Comparison of ENCODE assay signal across 15 cellular contexts in the genomic region with DNA sequence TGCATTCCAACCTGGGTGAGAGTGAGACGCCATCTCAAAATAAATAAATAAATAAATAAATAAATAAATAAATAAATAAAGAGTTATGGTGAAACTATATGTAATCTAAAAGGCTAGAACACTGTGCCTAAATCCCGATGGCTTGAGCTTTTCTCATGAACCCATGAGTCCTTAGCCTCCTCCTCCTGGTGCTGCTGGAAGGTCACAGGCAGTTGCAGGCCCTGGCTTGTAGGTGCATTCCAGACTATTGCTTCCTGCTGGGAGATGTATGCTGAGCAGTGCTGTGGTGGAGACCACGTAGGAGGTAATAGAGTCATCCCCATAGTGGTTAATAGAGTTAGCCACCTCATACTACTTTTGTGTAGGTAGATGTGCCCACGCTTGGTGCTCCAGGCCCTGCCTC. TPM values are rescaled to one million over a fixed set of nuclear protein-coding genes. Genes with fewer than 3 reads are reported as not detected.
DNase-seq lines count a peak whose midpoint lies in the region; ATAC-seq and TF ChIP-seq lines count a peak whose summit lies in the region.
"Had no signal": no experiment of that assay in that cellular context is flagged by ENCODE, and none has a peak within 500 bp of the region (broad histone marks: within the 10 kb centered on the region; RNA-seq: fewer than 3 reads in every experiment).

No MANE protein-coding gene starts in this region.

- no peak for TF ChIP-seq CTCF in prostate gland (IDR thresholded peaks at IDR 0.05)
- TF ChIP-seq CTCF in CD8-positive, alpha-beta T cell (IDR thresholded peaks at IDR 0.05) = no peak
- TF ChIP-seq CTCF in dorsolateral prefrontal cortex (IDR thresholded peaks at IDR 0.05 in 54 of 56, conservative IDR thresholded peaks at IDR 0.05 in 2 of 56; ENCODE audit: low read depth in 1 of 56, partially characterized antibody in 56 of 56) = no peak

- in situ Hi-C loops in GM23248 (cut with MboI) = no loop called here

- 82 to 88% methylated on average over 4 of the region's 4 CpGs for WGBS in GM23248 (ENCODE audit: low coverage in 1 of 2, low lambda C conversion rate in 2 of 2, missing lambda C conversion rate in 2 of 2), 2 experiments
- 55% methylated on average over 4 of the region's 4 CpGs for WGBS in prostate gland

- peaks cover 29% of the 10 kb centered on the region for H3K4me1 ChIP-seq in GM23248 (ENCODE audit: insufficient read depth)
- peaks cover 25% of the 10 kb centered on the region for H3K4me1 ChIP-seq in prostate gland (replicated peaks)
- no peaks in the 10 kb centered on the region for H3K4me1 ChIP-seq in CD8-positive, alpha-beta T cell (ENCODE audit: insufficient read depth, low read length)
- H3K4me1 ChIP-seq: gastrocnemius medialis had no signal

- ATAC-seq in esophagus mucosa = peak; percentile 93
- ATAC-seq in CD8-positive, alpha-beta T cell = no peak
- ATAC-seq in GM19328 (IDR thresholded peaks at IDR 0.05; ENCODE audit: unreplicated experiment) = no peak
- ATAC-seq: gastrocnemius medialis, left colon had no signal

- peak; percentile 48 for DNase-seq in GM23248
- DNase-seq in SW480 (ENCODE audit: low spot score) = peak; percentile 47
- DNase-seq in prostate gland (ENCODE audit: low spot score) = peak; percentile 56
- no peak for DNase-seq in CD8-positive, alpha-beta T cell
- DNase-seq in mucosa of gallbladder (ENCODE audit: low spot score) = no peak
- DNase-seq in dorsolateral prefrontal cortex = no peak
- DNase-seq: gastrocnemius medialis; GF-D8; left colon; NCI-H2029 treated with DMSO at 0.1 percent for 48 hours; NK-92 treated with Interleukin-12 subunit alpha and Interleukin-12 subunit beta, amount 100 ng/mL, for 24 hours had no signal

- intact Hi-C loops in prostate gland (cut with DNase I) (no loop called here), dorsolateral prefrontal cortex (cut with DNase I) (no loop called here)
- intact Hi-C loops in CD8-positive, alpha-beta T cell (cut with DNase I, micrococcal nuclease) = no loop called here

- H3K36me3 ChIP-seq in GM23248 (ENCODE audit: low read depth) (no peaks in the 10 kb centered on the region), prostate gland (no peaks in the 10 kb centered on the region)
- H3K36me3 ChIP-seq in CD8-positive, alpha-beta T cell (ENCODE audit: insufficient read depth, low read length) = no peaks in the 10 kb centered on the region
- H3K36me3 ChIP-seq: gastrocnemius medialis, SJSA1 had no signal

- no peak overlapping the region for H3K4me2 ChIP-seq in GM23248 (ENCODE audit: unreplicated experiment)

- H3K4me3 Mint-ChIP-seq in CD8-positive, alpha-beta T cell = no peak overlapping the region
- H3K4me3 Mint-ChIP-seq: activated naive CD8-positive, alpha-beta T cell had no signal

- POLR2A ChIA-PET in CD8-positive, alpha-beta T cell (lab: Charles Lee) = no interaction called here

- no peaks in the 10 kb centered on the region; the same call in 1 of the 2 replicates for H4K20me1 ChIP-seq in GM23248 (ENCODE audit: insufficient read depth)

- H3K4me3 ChIP-seq in GM23248 (no peak overlapping the region), prostate gland (no peak overlapping the region), dorsolateral prefrontal cortex (no peak overlapping the region)
- no peak overlapping the region for H3K4me3 ChIP-seq in CD8-positive, alpha-beta T cell (ENCODE audit: low read depth, low read length)
- H3K4me3 ChIP-seq: gastrocnemius medialis, SJSA1 had no signal

- H3K4me1 Mint-ChIP-seq in CD8-positive, alpha-beta T cell (ENCODE audit: low read depth) = peaks cover 8% of the 10 kb centered on the region

- CTCF ChIA-PET in CD8-positive, alpha-beta T cell (lab: Charles Lee) = no interaction called here

- 0 out of 2 replicates have a peak overlapping the region, but pooled peaks have one; percentile 26 for H3K27ac ChIP-seq in GM23248
- peak overlapping the region; percentile 79 to 80 for H3K27ac ChIP-seq in prostate gland
- no peak overlapping the region for H3K27ac ChIP-seq in CD8-positive, alpha-beta T cell (ENCODE audit: low read depth, low read length)
- peak overlapping the region in 2 of 59 donors; percentile 43 to 53 for H3K27ac ChIP-seq in dorsolateral prefrontal cortex
- H3K27ac ChIP-seq: gastrocnemius medialis, SJSA1 had no signal

- no peak overlapping the region for H3K27ac Mint-ChIP-seq in CD8-positive, alpha-beta T cell
- H3K27ac Mint-ChIP-seq: activated naive CD8-positive, alpha-beta T cell had no signal

- no peaks in the 10 kb centered on the region for H3K27me3 ChIP-seq in GM23248 (replicated peaks; ENCODE audit: insufficient read depth)
- H3K27me3 ChIP-seq in prostate gland (replicated peaks; ENCODE audit: insufficient read depth) = no peaks in the 10 kb centered on the region
- no peaks in the 10 kb centered on the region for H3K27me3 ChIP-seq in CD8-positive, alpha-beta T cell (ENCODE audit: insufficient read depth, low read length)
- H3K27me3 ChIP-seq in dorsolateral prefrontal cortex = no peaks in the 10 kb centered on the region
- H3K27me3 ChIP-seq: gastrocnemius medialis, SJSA1 had no signal

- TF ChIP-seq POLR2A in prostate gland (IDR thresholded peaks at IDR 0.05) = no peak

- H3K9me3 Mint-ChIP-seq in CD8-positive, alpha-beta T cell = no peaks in the 10 kb centered on the region

- H3K9ac ChIP-seq in GM23248 = no peak overlapping the region

- peaks cover 100% of the 10 kb centered on the region for H3K79me2 ChIP-seq in GM23248 (ENCODE audit: insufficient read depth)

- peaks cover 19% of the 10 kb centered on the region; the same call in 1 of the 2 replicates for H3F3A ChIP-seq in GM23248 (ENCODE audit: insufficient read depth)

- H2AFZ ChIP-seq in GM23248 = no peak overlapping the region

- no peaks in the 10 kb centered on the region for H3K9me2 ChIP-seq in GM23248 (ENCODE audit: insufficient read depth)

- H3K9me3 ChIP-seq in GM23248 (ENCODE audit: low read depth) (no peaks in the 10 kb centered on the region), prostate gland (no peaks in the 10 kb centered on the region)
- no peaks in the 10 kb centered on the region for H3K9me3 ChIP-seq in CD8-positive, alpha-beta T cell (ENCODE audit: low read length)
- H3K9me3 ChIP-seq: gastrocnemius medialis, SJSA1 had no signal

- H3K27me3 Mint-ChIP-seq in CD8-positive, alpha-beta T cell (ENCODE audit: low read depth) = peaks cover 3% of the 10 kb centered on the region
- H3K27me3 Mint-ChIP-seq: activated naive CD8-positive, alpha-beta T cell had no signal

- no peaks in the 10 kb centered on the region for H3K36me3 Mint-ChIP-seq in CD8-positive, alpha-beta T cell
- H3K36me3 Mint-ChIP-seq: activated naive CD8-positive, alpha-beta T cell had no signal

RNA-seq across cellular contexts. Expression of gene PTK7, which starts 12.5 kb away (rescaled TPM):
- total RNA-seq in GM23248 (2014; rRNA removed; shearing (Covaris generic)) = 146 and 162 TPM in 2 replicates
- polyA plus RNA-seq in GM23248 (2016; fragmentation: Nextera tagmentation; extraction: Ambion mirVana) = 110 and 113 TPM in 2 replicates
- total RNA-seq in esophagus mucosa (37.3 TPM), prostate gland (10 to 100 TPM; 83.3 to 85.2 TPM), mucosa of gallbladder (30.0 TPM), dorsolateral prefrontal cortex (10 to 100 TPM in 100 of 120 experiments, 1 to 10 TPM in 20; 5.8 to 26.2 (median 13.0) TPM)
- total RNA-seq in CD8-positive, alpha-beta T cell = 10 to 100 TPM in 1 of 2 experiments, 1 to 10 TPM in 1; 9.9 to 11.5 TPM

RNA-seq across cellular contexts. Expression of gene KLC4, which starts 29.2 kb away (rescaled TPM):
- 15.0 and 32.2 TPM in 2 replicates for total RNA-seq in GM23248 (2014; rRNA removed; shearing (Covaris generic))
- 10.4 and 10.7 TPM in 2 replicates for polyA plus RNA-seq in GM23248 (2016; fragmentation: Nextera tagmentation; extraction: Ambion mirVana)
- total RNA-seq in esophagus mucosa (7.5 TPM), prostate gland (10 to 100 TPM; 27.3 to 41.2 TPM), mucosa of gallbladder (71.6 TPM), dorsolateral prefrontal cortex (10 to 100 TPM; 39.5 to 88.4 (median 59.1) TPM)
- 10 to 100 TPM; 42.1 to 57.4 TPM for total RNA-seq in CD8-positive, alpha-beta T cell

RNA-seq across cellular contexts. Expression of gene MRPL2, which starts 29.4 kb away (rescaled TPM):
- total RNA-seq in GM23248 (2014; rRNA removed; shearing (Covaris generic)) = 18.5 and 19.7 TPM in 2 replicates
- polyA plus RNA-seq in GM23248 (2016; fragmentation: Nextera tagmentation; extraction: Ambion mirVana) = 71.9 and 78.0 TPM in 2 replicates
- total RNA-seq in esophagus mucosa = 45.0 TPM
- total RNA-seq in prostate gland = 10 to 100 TPM; 19.1 to 52.3 TPM
- 10 to 100 TPM; 38.9 to 41.6 TPM for total RNA-seq in CD8-positive, alpha-beta T cell
- 49.1 TPM for total RNA-seq in mucosa of gallbladder
- total RNA-seq in dorsolateral prefrontal cortex = 10 to 100 TPM; 30.1 to 96.7 (median 58.0) TPM

RNA-seq across cellular contexts. Expression of gene CUL7, which starts 35.0 kb away (rescaled TPM):
- 50.1 and 54.1 TPM in 2 replicates for total RNA-seq in GM23248 (2014; rRNA removed; shearing (Covaris generic))
- 21.8 and 23.7 TPM in 2 replicates for polyA plus RNA-seq in GM23248 (2016; fragmentation: Nextera tagmentation; extraction: Ambion mirVana)
- 10.3 TPM for total RNA-seq in esophagus mucosa
- 10 to 100 TPM; 18.6 to 30.4 TPM for total RNA-seq in prostate gland
- total RNA-seq in CD8-positive, alpha-beta T cell = 1 to 10 TPM; 5.2 to 5.4 TPM
- 29.5 TPM for total RNA-seq in mucosa of gallbladder
- total RNA-seq in dorsolateral prefrontal cortex = 10 to 100 TPM in 119 of 120 experiments, 1 to 10 TPM in 1; 9.9 to 23.3 (median 17.8) TPM

Comparison
In these comparisons a context has a peak if more than half of its experiments do, and no peak if none do; other contexts are left out.
1. DNase-seq: peak in GM23248 (single experiment), SW480 (single experiment) and prostate gland (single experiment); none in CD8-positive, alpha-beta T cell (0 of 7), mucosa of gallbladder (single experiment) and dorsolateral prefrontal cortex (0 of 10).